Comparison of ENCODE assay signal across 22 cellular contexts in genomic region chr3:76950590-76950989, GRCh38.
DNase-seq lines count a peak whose midpoint lies in the region; ATAC-seq, FAIRE-seq and TF ChIP-seq lines count a peak whose summit lies in the region.
"Had no signal": no experiment of that assay in that cellular context is flagged by ENCODE, and none has a peak within 500 bp of the region (broad histone marks: within the 10 kb centered on the region; RNA-seq: fewer than 3 reads in every experiment).

No MANE protein-coding gene starts in this region.

- H3K27me3 Mint-ChIP-seq in progenitor cell of endocrine pancreas: no peaks in the 10 kb centered on the region
- H3K27me3 Mint-ChIP-seq: B cell; CD4-positive, alpha-beta T cell had no signal

- H3K27me3 ChIP-seq in SJCRH30: no peaks in the 10 kb centered on the region
- no peaks in the 10 kb centered on the region for H3K27me3 ChIP-seq in HepG2 (ENCODE audit: control insufficient read depth in 1 of 2, insufficient read depth in 2 of 2, low read length in 2 of 2)
- H3K27me3 ChIP-seq: BLaER1 treated with 17β-estradiol and CSF1 and Interleukin-3, amounts not matched to agents 10 nM and 100 nM had no signal

- no peak overlapping the region for H2AFZ ChIP-seq in HepG2 (ENCODE audit: low read length)

- peaks cover 3% of the 10 kb centered on the region for H3K36me3 Mint-ChIP-seq in progenitor cell of endocrine pancreas (ENCODE audit: insufficient read depth)
- H3K36me3 Mint-ChIP-seq: CD8-positive, alpha-beta T cell had no signal

- no peaks in the 10 kb centered on the region for H3K4me1 ChIP-seq in SJCRH30
- H3K4me1 ChIP-seq in HepG2 (ENCODE audit: insufficient read depth, low read length): peaks cover 23% of the 10 kb centered on the region
- H3K4me1 ChIP-seq: A549; BLaER1 treated with 17β-estradiol and CSF1 and Interleukin-3, amounts not matched to agents 10 nM and 100 nM; Caco-2 had no signal

- peaks cover 16% of the 10 kb centered on the region for H3K9me3 Mint-ChIP-seq in progenitor cell of endocrine pancreas (ENCODE audit: low read depth)

- ATAC-seq in HepG2 (peak; percentile 59; the same call in 2 of the 3 replicates), GM18502 (IDR thresholded peaks at IDR 0.05; ENCODE audit: poor library complexity, unreplicated experiment) (no peak)
- ATAC-seq: A549; CD8-positive, alpha-beta T cell had no signal

- DNase-seq in SJCRH30: peak; percentile 2 to 22
- DNase-seq in HepG2 (ENCODE audit: low spot score): no peak
- no peak for DNase-seq in progenitor cell of endocrine pancreas (ENCODE audit: low spot score, unreplicated experiment)
- no peak for DNase-seq in EL
- no peak for DNase-seq in G401 (ENCODE audit: low spot score)
- DNase-seq: AML-193; Caco-2; Calu3; CD4-positive, alpha-beta T cell; CD8-positive, alpha-beta T cell; DMS79 treated with DMSO at 0.1 percent for 48 hours; GF-D8 had no signal

- no peaks in the 10 kb centered on the region for H3K79me2 ChIP-seq in HepG2 (ENCODE audit: insufficient read depth, low read length)

- H3K4me2 ChIP-seq in HepG2 (ENCODE audit: low read depth, low read length): no peak overlapping the region; the same call in 1 of the 2 replicates
- H3K4me2 ChIP-seq: A549; BLaER1 treated with 17β-estradiol and CSF1 and Interleukin-3, amounts not matched to agents 10 nM and 100 nM had no signal

- no TSS peak for BruUV-seq in HepG2 (replicated peaks; lab: Mats Ljungman, UMichigan)

- H4K20me1 ChIP-seq in HepG2 (ENCODE audit: insufficient read depth, low read length): no peaks in the 10 kb centered on the region
- H4K20me1 ChIP-seq: BLaER1 treated with 17β-estradiol and CSF1 and Interleukin-3, amounts not matched to agents 10 nM and 100 nM had no signal

- intact Hi-C loops in HepG2 (cut with micrococcal nuclease; ENCODE audit: unreplicated experiment): no loop called here

- no peak overlapping the region for H3K9ac ChIP-seq in HepG2 (ENCODE audit: insufficient read depth, low read depth, low read length)
- H3K9ac ChIP-seq: BLaER1 treated with 17β-estradiol and CSF1 and Interleukin-3, amounts not matched to agents 10 nM and 100 nM had no signal

- H3K27ac Mint-ChIP-seq in progenitor cell of endocrine pancreas: peak overlapping the region; percentile 9
- H3K27ac Mint-ChIP-seq: B cell; CD4-positive, alpha-beta T cell; CD8-positive, alpha-beta T cell had no signal

- TF ChIP-seq CTCF in 22Rv1 (IDR thresholded peaks at IDR 0.05) (no peak), HepG2 (CRISPR knock-in tag; IDR thresholded peaks at IDR 0.05) (no peak), progenitor cell of endocrine pancreas (IDR thresholded peaks at IDR 0.05; ENCODE audit: unreplicated experiment) (no peak)

- H3K36me3 ChIP-seq in SJCRH30: no peaks in the 10 kb centered on the region
- no peaks in the 10 kb centered on the region for H3K36me3 ChIP-seq in HepG2 (replicated peaks in 1 of 2; ENCODE audit: control insufficient read depth in 1 of 2, insufficient read depth in 2 of 2, low read length in 2 of 2)
- H3K36me3 ChIP-seq: BLaER1 treated with 17β-estradiol and CSF1 and Interleukin-3, amounts not matched to agents 10 nM and 100 nM had no signal

- H3K4me3 Mint-ChIP-seq in progenitor cell of endocrine pancreas (ENCODE audit: low read depth): no peak overlapping the region
- H3K4me3 Mint-ChIP-seq: B cell; CD4-positive, alpha-beta T cell; CD8-positive, alpha-beta T cell had no signal

- TF ChIP-seq RAD21 in HepG2 (CRISPR knock-in tag; IDR thresholded peaks at IDR 0.05): no peak

- WGBS in HepG2 (ENCODE audit: low lambda C conversion rate): 56% methylated on average over 3 of the region's 3 CpGs

- CTCF ChIA-PET in HepG2 (lab: Yijun Ruan, JAX; ENCODE audit: low intra/inter-chr PET ratio, low total read pairs): no interaction called here

- H3K27ac ChIP-seq in 22Rv1: peak overlapping the region; percentile 62
- H3K27ac ChIP-seq in SJCRH30: no peak overlapping the region
- no peak overlapping the region for H3K27ac ChIP-seq in HepG2 (ENCODE audit: extremely low read length, insufficient read depth, low read length)
- H3K27ac ChIP-seq: A549; BLaER1 treated with 17β-estradiol and CSF1 and Interleukin-3, amounts not matched to agents 10 nM and 100 nM; C4-2B had no signal

- peaks cover 26% of the 10 kb centered on the region for H3K4me1 Mint-ChIP-seq in progenitor cell of endocrine pancreas (ENCODE audit: low read depth)
- H3K4me1 Mint-ChIP-seq: B cell had no signal

- POLR2A ChIA-PET in HepG2 (lab: Yijun Ruan, JAX): no interaction called here

- TF ChIP-seq EP300 in HepG2 (IDR thresholded peaks at IDR 0.05; ENCODE audit: low read depth in 2 of 2, low read length in 2 of 2): no peak
- TF ChIP-seq EP300 in HepG2 (CRISPR knock-in tag; IDR thresholded peaks at IDR 0.05; ENCODE audit: borderline replicate concordance): no peak

- FAIRE-seq in HepG2 (lab: Jason Lieb, UNC): no peak
- FAIRE-seq: A549, D721Med, G401.6, GM12891, GM18507 had no signal

- H3K4me3 ChIP-seq in SJCRH30 (no peak overlapping the region), HepG2 (replicated peaks in 1 of 3; ENCODE audit: insufficient read depth in 1 of 3, low read depth in 2 of 3, low read length in 3 of 3) (no peak overlapping the region)
- H3K4me3 ChIP-seq: A549; BLaER1 treated with 17β-estradiol and CSF1 and Interleukin-3, amounts not matched to agents 10 nM and 100 nM had no signal

- in situ Hi-C loops in HepG2 (cut with HindIII; ENCODE audit: extremely low pct_ligation_motif_present, low pct_unique_long_range_greater_than_20kb): no loop called here
- in situ Hi-C loops in G401 (cut with HindIII; ENCODE audit: low sequenced_read_pairs): no loop called here

- no peak for TF ChIP-seq POLR2A in HepG2 (IDR thresholded peaks at IDR 0.05; ENCODE audit: insufficient read depth in 1 of 2, low read depth in 2 of 2, low read length in 2 of 2)

- H3K9me3 ChIP-seq in SJCRH30 (replicated peaks) (no peaks in the 10 kb centered on the region), HepG2 (ENCODE audit: low read length) (no peaks in the 10 kb centered on the region)
- H3K9me3 ChIP-seq: A549; BLaER1 treated with 17β-estradiol and CSF1 and Interleukin-3, amounts not matched to agents 10 nM and 100 nM; Caco-2 had no signal

TF ChIP-seq in HepG2, 621 proteins besides CTCF, POLR2A, EP300 and RAD21 (continues in another document):
- TF ChIP-seq FOXP4 (CRISPR knock-in tag; IDR thresholded peaks at IDR 0.05) (0 out of 2 replicates have a peak, but pooled peaks have one; percentile 36), RORA (CRISPR knock-in tag; IDR thresholded peaks at IDR 0.05) (no peak), ZNF740 (CRISPR knock-in tag; IDR thresholded peaks at IDR 0.05) (no peak), ZNF558 (CRISPR knock-in tag; IDR thresholded peaks at IDR 0.05; ENCODE audit: borderline replicate concordance) (no peak), PREB (CRISPR knock-in tag; IDR thresholded peaks at IDR 0.05) (no peak), RBAK (CRISPR knock-in tag; IDR thresholded peaks at IDR 0.05) (no peak), ZNF7 (CRISPR knock-in tag; IDR thresholded peaks at IDR 0.05) (peak; percentile 54; the same call in 1 of the 2 replicates), ZNF496 (CRISPR knock-in tag; IDR thresholded peaks at IDR 0.05; ENCODE audit: insufficient replicate concordance) (no peak), TRIM22 (IDR thresholded peaks at IDR 0.05) (no peak), FOXM1 (CRISPR knock-in tag; IDR thresholded peaks at IDR 0.05) (no peak), KMT2A (CRISPR knock-in tag; IDR thresholded peaks at IDR 0.05) (no peak), CEBPB (IDR thresholded peaks at IDR 0.05; ENCODE audit: borderline replicate concordance, low read depth, low read length) (peak; percentile 44; the same call in 1 of the 2 replicates), TBX3 (IDR thresholded peaks at IDR 0.05; ENCODE audit: borderline replicate concordance) (no peak)

Comparison
In these comparisons a context has a peak if more than half of its experiments do, and no peak if none do; other contexts are left out.
1. DNase-seq: peak in SJCRH30 (2 of 2); none in HepG2 (single experiment), progenitor cell of endocrine pancreas (single experiment), EL (single experiment) and G401 (single experiment).